8 cellular contexts compared by ENCODE assay signal in the genomic region with DNA sequence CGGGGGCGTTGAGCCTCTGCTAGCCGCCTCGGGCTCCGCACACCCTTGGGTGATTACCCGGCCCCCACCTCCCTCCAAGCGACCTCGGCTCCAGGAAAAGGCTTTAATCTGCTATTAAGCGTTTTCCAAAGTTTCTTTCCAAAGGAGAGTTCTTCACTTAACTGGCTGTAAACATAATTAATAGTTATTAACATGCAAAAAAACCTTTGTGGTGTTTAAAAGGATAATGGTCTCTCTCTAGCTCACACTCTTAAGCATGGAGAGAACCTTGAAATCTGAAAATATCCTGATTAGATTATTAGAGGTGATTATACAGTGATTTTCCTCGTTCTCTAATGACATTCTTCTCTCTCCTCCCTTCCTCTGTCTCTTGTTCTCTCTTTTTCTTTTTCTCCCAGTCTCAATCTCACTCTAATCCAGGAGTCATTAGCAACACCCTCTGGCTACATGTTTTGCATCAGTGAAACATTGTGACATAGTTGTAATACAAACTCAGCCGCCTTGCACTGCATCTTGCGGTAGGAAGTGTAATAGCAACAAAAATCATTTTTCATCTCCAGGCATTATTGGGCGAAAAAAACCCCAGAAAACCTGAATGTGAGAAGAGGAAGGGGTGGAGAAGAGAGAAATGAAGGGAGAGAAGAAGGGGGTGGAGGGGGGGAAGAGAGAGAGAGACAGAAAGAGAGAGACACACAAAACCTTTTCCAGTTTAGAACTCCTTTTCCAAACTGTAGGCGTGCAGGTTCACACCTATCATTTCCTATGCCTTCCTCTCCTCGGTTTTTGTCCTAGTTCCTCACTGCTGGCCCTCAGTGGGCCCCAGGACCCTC. TPM values are rescaled to one million over a fixed set of nuclear protein-coding genes. Genes with fewer than 3 reads are reported as not detected.
DNase-seq lines count a peak whose midpoint lies in the region; ATAC-seq and TF ChIP-seq lines count a peak whose summit lies in the region.

No MANE protein-coding gene starts in this region.

- peaks cover 14% of the 10 kb centered on the region for H3K79me1 ChIP-seq in trophoblast cell (ENCODE audit: low read length)

- intact Hi-C loops in PC-9 (cut with micrococcal nuclease; ENCODE audit: unreplicated experiment) = no loop called here

- H2BK12ac ChIP-seq in trophoblast cell (ENCODE audit: low read length) = no peak overlapping the region

- H4K12ac ChIP-seq in trophoblast cell (ENCODE audit: low read depth, low read length) = no peak overlapping the region

- TF ChIP-seq CTCF in PC-9 (conservative IDR thresholded peaks at IDR 0.05) (peak; percentile 53), fibroblast of mammary gland (conservative IDR thresholded peaks at IDR 0.05; ENCODE audit: control insufficient read depth, insufficient read depth, low read depth, low read length) (peak; percentile 57)

- H3K9me2 ChIP-seq in PC-9 (ENCODE audit: insufficient read depth) = no peaks in the 10 kb centered on the region

- H3K9me3 ChIP-seq in PC-9 (ENCODE audit: insufficient read depth, low read depth) (no peaks in the 10 kb centered on the region), trophoblast cell (ENCODE audit: insufficient read depth, low read depth, low read length) (peaks cover 4% of the 10 kb centered on the region)

- H3K27ac ChIP-seq in PC-9 (no peak overlapping the region), trophoblast cell (ENCODE audit: low read depth, low read length) (no peak overlapping the region)

- H2BK120ac ChIP-seq in trophoblast cell (ENCODE audit: insufficient read depth, low read length, poor library complexity) = peak overlapping the region; percentile 82

- H3K79me2 ChIP-seq in PC-9 (ENCODE audit: low read depth) = no peaks in the 10 kb centered on the region
- peaks cover 3% of the 10 kb centered on the region for H3K79me2 ChIP-seq in trophoblast cell (ENCODE audit: control insufficient read depth, insufficient read depth, low read length, poor library complexity)

- H3K23ac ChIP-seq in trophoblast cell (ENCODE audit: low read length) = no peak overlapping the region

- H3K18ac ChIP-seq in trophoblast cell (ENCODE audit: low read length) = peak overlapping the region; percentile 74

- no TSS peak for BruUV-seq in PC-9 (replicated peaks; lab: Mats Ljungman, UMichigan)

- H3F3A ChIP-seq in PC-9 (ENCODE audit: insufficient read depth, low read depth) = peaks cover 12% of the 10 kb centered on the region; the same call in 1 of the 2 replicates

- CTCF ChIA-PET in PC-9 (lab: Charles Lee) = no interaction called here

- H3K4me2 ChIP-seq in PC-9 (peak overlapping the region; percentile 49), trophoblast cell (ENCODE audit: low read length) (peak overlapping the region; percentile 85)

- no peak overlapping the region for H3K9ac ChIP-seq in trophoblast cell (ENCODE audit: low read length)

- POLR2A ChIA-PET in PC-9 (lab: Charles Lee; ENCODE audit: unreplicated experiment) = interaction anchor here (0.6 kb wide), 1 partner anchor 28 kb away, joined by 3 read pairs; no protein-coding TSS in a partner anchor

- H3K4me1 ChIP-seq in PC-9 (replicated peaks; ENCODE audit: insufficient read depth) (no peaks in the 10 kb centered on the region; the same call in 1 of the 2 replicates), trophoblast cell (ENCODE audit: control insufficient read depth in 1 of 2, insufficient read depth in 2 of 2, low read length in 2 of 2) (peaks cover 33 to 35% of the 10 kb centered on the region in 2 experiments)

- no peaks in the 10 kb centered on the region for H3K27me3 ChIP-seq in PC-9 (ENCODE audit: insufficient read depth, low read depth)
- H3K27me3 ChIP-seq in trophoblast cell (ENCODE audit: insufficient read depth, low read length) = peaks cover 54% of the 10 kb centered on the region

- H3K14ac ChIP-seq in trophoblast cell (ENCODE audit: low read length) = peak overlapping the region; percentile 44

- WGBS in trophoblast cell (ENCODE audit: extremely low coverage, insufficient coverage, insufficient read length) = no CpG with 5 or more reads among the region's 15 CpGs

- no peak overlapping the region for H2BK5ac ChIP-seq in trophoblast cell (ENCODE audit: low read depth, low read length, poor library complexity)

- H3K4me3 ChIP-seq in PC-9 (peak overlapping the region; percentile 44; the same call in 1 of the 2 replicates), fibroblast of mammary gland (ENCODE audit: control insufficient read depth, low read depth, low read length) (peak overlapping the region; percentile 70), trophoblast cell (ENCODE audit: low read depth, low read length) (no peak overlapping the region)

- no peak for ATAC-seq in HG03439 (IDR thresholded peaks at IDR 0.05; ENCODE audit: unreplicated experiment)

- H3K4ac ChIP-seq in trophoblast cell (ENCODE audit: low read depth, low read length) = no peak overlapping the region

- no peaks in the 10 kb centered on the region for H4K20me1 ChIP-seq in PC-9 (ENCODE audit: insufficient read depth)

- H2AK5ac ChIP-seq in trophoblast cell (ENCODE audit: low read length) = no peak overlapping the region

- no peaks in the 10 kb centered on the region; the same call in 1 of the 2 replicates for H3K36me3 ChIP-seq in PC-9 (ENCODE audit: low read depth)
- H3K36me3 ChIP-seq in trophoblast cell (ENCODE audit: control insufficient read depth in 1 of 2, insufficient read depth in 2 of 2, low read length in 2 of 2) = no peaks in the 10 kb centered on the region

- peak overlapping the region; percentile 18 for H4K8ac ChIP-seq in trophoblast cell (ENCODE audit: low read depth, low read length)

- H4K91ac ChIP-seq in trophoblast cell (ENCODE audit: low read depth, low read length) = no peak overlapping the region

- H2AFZ ChIP-seq in PC-9 (no peak overlapping the region), trophoblast cell (ENCODE audit: insufficient read depth, low read length, poor library complexity) (no peak overlapping the region)

- DNase-seq in ELR (ENCODE audit: low read depth) (peak; percentile 79), PC-9 (peak; percentile 30 to 65), fibroblast of mammary gland (ENCODE audit: low read depth) (peak; percentile 87), trophoblast cell (peak; percentile 65 to 82), NCI-H2171 (lab: John Stamatoyannopoulos, UW) (no peak), NCI-H446 (lab: John Stamatoyannopoulos, UW) (no peak)
- DNase-seq in activated CD4-positive, alpha-beta T cell treated with anti-CD3 and anti-CD28 coated beads for 1 hour = no peak

RNA-seq across cellular contexts. Expression of a gene that starts 24.4 kb away (rescaled TPM):
- total RNA-seq in PC-9 (2021) = 48.4 and 72.1 TPM in 2 replicates
- 91.9 and 99.1 TPM in 2 replicates for polyA plus RNA-seq in trophoblast cell (2013)

Comparison
In these comparisons a context has a peak if more than half of its experiments do, and no peak if none do; other contexts are left out.
1. DNase-seq: peak in ELR (single experiment), PC-9 (2 of 2), fibroblast of mammary gland (single experiment) and trophoblast cell (2 of 2); none in NCI-H2171 (single experiment), activated CD4-positive, alpha-beta T cell treated with anti-CD3 and anti-CD28 coated beads for 1 hour (single experiment) and NCI-H446 (0 of 2).